18 cellular contexts compared by ENCODE assay signal in the genomic region with DNA sequence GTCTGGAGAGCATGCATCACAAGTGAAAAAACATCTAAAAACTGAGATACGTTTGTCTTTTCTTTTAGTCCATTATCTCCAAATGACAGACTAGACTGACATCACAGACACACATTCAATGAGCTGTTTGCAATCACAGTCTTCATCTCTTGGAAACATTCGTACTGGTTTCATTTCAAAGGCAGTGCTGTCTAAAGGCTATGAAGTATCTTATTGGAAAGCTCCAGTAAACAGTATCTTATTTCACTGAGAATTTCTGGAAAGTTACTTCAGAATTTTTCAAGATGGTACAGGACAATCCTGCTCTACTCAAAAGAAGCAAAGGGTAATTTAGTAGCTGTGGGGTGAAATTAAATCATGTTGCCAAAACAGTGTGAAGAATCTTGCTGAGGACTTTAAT. TPM values are rescaled to one million over a fixed set of nuclear protein-coding genes. Genes with fewer than 3 reads are reported as not detected.
"Had no signal": no experiment of that assay in that cellular context is flagged by ENCODE, and none has a peak within 500 bp of the region (broad histone marks: within the 10 kb centered on the region; RNA-seq: fewer than 3 reads in every experiment).

No MANE protein-coding gene starts in this region.

- FAIRE-seq: islet of Langerhans had no signal

- H3K4me3 ChIP-seq: dorsolateral prefrontal cortex, lung, stomach, testis, upper lobe of right lung had no signal

- ATAC-seq: activated CD8-positive, alpha-beta T cell treated with anti-CD3 and anti-CD28 coated beads, Interleukin-2, amount 10 ng/mL, durations not matched to agents 7 days and 5 days; left colon; T-helper 17 cell; upper lobe of right lung had no signal

- DNase-seq: activated B cell treated with CpG ODN at 0.5 μM for 24 hours; activated CD4-positive, alpha-beta T cell treated with anti-CD3 and anti-CD28 coated beads for 48 hours; activated CD8-positive, alpha-beta memory T cell treated with anti-CD3 and anti-CD28 coated beads, Interleukin-2, amount 50 U/mL, for 4 hours; activated CD8-positive, alpha-beta T cell treated with anti-CD3 and anti-CD28 coated beads, Interleukin-2, amount 10 ng/mL, durations not matched to agents 7 days and 5 days; activated naive CD8-positive, alpha-beta T cell treated with anti-CD3 and anti-CD28 coated beads for 36 hours; aorta; dorsolateral prefrontal cortex; foreskin melanocyte; head of caudate nucleus; left colon; stimulated activated CD4-positive, alpha-beta T cell treated with anti-CD3 and anti-CD28 coated beads, Interleukin-12 subunit alpha, Interleukin-12 subunit beta, amount 100 ng/mL, for 4 hours; stimulated activated CD4-positive, alpha-beta T cell treated with anti-CD3 and anti-CD28 coated beads, Interleukin-2, amount 100 ng/mL, for 24 hours; stomach; T-helper 17 cell; testis; upper lobe of right lung had no signal

RNA-seq across cellular contexts. Expression of a gene that starts 53.5 kb away (rescaled TPM):
- total RNA-seq: activated B cell treated with CpG ODN at 0.5 μM for 24 hours had no signal
